In genomic region chr1:31551206-31551605, GRCh38 we compare ENCODE assay signal across 25 cellular contexts. TPM values are rescaled to one million over a fixed set of nuclear protein-coding genes. Genes with fewer than 3 reads are reported as not detected.
A peak's percentile ranks its signal among the peaks of the same experiment; 100 is the strongest.
DNase-seq lines count a peak whose midpoint lies in the region; ATAC-seq, FAIRE-seq and TF ChIP-seq lines count a peak whose summit lies in the region.
"Had no signal": no experiment of that assay in that cellular context is flagged by ENCODE, and none has a peak within 500 bp of the region (broad histone marks: within the 10 kb centered on the region; RNA-seq: fewer than 3 reads in every experiment).

No MANE protein-coding gene starts in this region.

- no peak overlapping the region for H2AFZ ChIP-seq in PC-3 (ENCODE audit: low read length)

- H3K4me1 ChIP-seq in PC-3 (ENCODE audit: insufficient read depth, low read length), result peaks cover 24% of the 10 kb centered on the region
- H3K4me1 ChIP-seq in uterus, result no peaks in the 10 kb centered on the region
- H3K4me1 ChIP-seq in A673 (ENCODE audit: insufficient read depth, low read length, poor library complexity, severe bottlenecking), result peaks cover 12% of the 10 kb centered on the region

- H3K79me2 ChIP-seq in PC-3 (ENCODE audit: low read length), result no peaks in the 10 kb centered on the region

- BruUV-seq in PC-3 (replicated peaks; lab: Mats Ljungman, UMichigan), result no TSS peak
- no TSS peak for BruUV-seq in A673 (replicated peaks; lab: Mats Ljungman, UMichigan)

- CTCF ChIA-PET in PC-3 (lab: Charles Lee) (no interaction called here), A673 (lab: Charles Lee) (interaction anchor here (0.5 kb wide), 1 partner anchor 370 kb away, joined by 7 read pairs; no protein-coding TSS in a partner anchor)

- H3K27ac ChIP-seq in PC-3 (ENCODE audit: low read length) (no peak overlapping the region), uterus (peak overlapping the region; percentile 45 to 82), A673 (ENCODE audit: low read depth, low read length, poor library complexity, severe bottlenecking) (no peak overlapping the region)
- H3K27ac ChIP-seq: A549; BLaER1 treated with 17β-estradiol and CSF1 and Interleukin-3, amounts not matched to agents 10 nM and 100 nM; KMS-11; Peyer's patch had no signal

- H3K27me3 ChIP-seq in PC-3 (ENCODE audit: low read length) (no peaks in the 10 kb centered on the region), uterus (no peaks in the 10 kb centered on the region), A673 (replicated peaks; ENCODE audit: insufficient read depth, low read depth, low read length, poor library complexity) (no peaks in the 10 kb centered on the region)
- H3K27me3 ChIP-seq: BLaER1 treated with 17β-estradiol and CSF1 and Interleukin-3, amounts not matched to agents 10 nM and 100 nM; Peyer's patch had no signal

- POLR2A ChIA-PET in PC-3 (lab: Charles Lee; ENCODE audit: unreplicated experiment) (no interaction called here), A673 (lab: Charles Lee; ENCODE audit: low non-redundant PET) (no interaction called here)

- TF ChIP-seq POLR2A in uterus (IDR thresholded peaks at IDR 0.05), result no peak

- ATAC-seq in PC-3 (no peak), HG02852 (IDR thresholded peaks at IDR 0.05; ENCODE audit: unreplicated experiment) (no peak)
- ATAC-seq: A549 had no signal

- H3K9ac ChIP-seq in PC-3 (ENCODE audit: low read length), result no peak overlapping the region
- H3K9ac ChIP-seq: BLaER1 treated with 17β-estradiol and CSF1 and Interleukin-3, amounts not matched to agents 10 nM and 100 nM; KMS-11 had no signal

- no peaks in the 10 kb centered on the region for H3K9me3 ChIP-seq in PC-3 (ENCODE audit: low read length)
- no peaks in the 10 kb centered on the region for H3K9me3 ChIP-seq in uterus
- no peaks in the 10 kb centered on the region for H3K9me3 ChIP-seq in A673 (ENCODE audit: low read depth, low read length, poor library complexity, severe bottlenecking)
- H3K9me3 ChIP-seq: A549; BLaER1 treated with 17β-estradiol and CSF1 and Interleukin-3, amounts not matched to agents 10 nM and 100 nM; Caco-2; Peyer's patch had no signal

- no peak overlapping the region for H3K4me2 ChIP-seq in PC-3 (ENCODE audit: low read length)
- H3K4me2 ChIP-seq: A549, KMS-11 had no signal

- TF ChIP-seq CTCF in PC-3 (conservative IDR thresholded peaks at IDR 0.05; ENCODE audit: low read depth, low read length) (no peak), uterus (IDR thresholded peaks at IDR 0.05) (no peak), A673 (conservative IDR thresholded peaks at IDR 0.05; ENCODE audit: low read depth, low read length) (no peak)

- peaks cover 6% of the 10 kb centered on the region for H3F3A ChIP-seq in PC-3 (ENCODE audit: low read length, unreplicated experiment)

- DNase-seq in EH (ENCODE audit: low read depth) (peak; percentile 80), PC-3 (peak; percentile 6), uterus (no peak), retina (no peak), A673 (ENCODE audit: low spot score) (no peak)
- DNase-seq: Caco-2; CD4-positive, alpha-beta memory T cell; DMS 273 treated with DMSO at 0.1 percent for 48 hours; DMS79 treated with DMSO at 0.1 percent for 48 hours; H7; HFFc6; IMR-90; NCI-H1105; NCI-H146; NCI-H2081; NCI-H2171; NCI-H524 treated with DMSO at 0.1 percent for 48 hours; NCI-H82; Peyer's patch had no signal

- H3K36me3 ChIP-seq in PC-3 (ENCODE audit: low read depth, low read length) (no peaks in the 10 kb centered on the region), uterus (no peaks in the 10 kb centered on the region), A673 (ENCODE audit: insufficient read depth, low read length, poor library complexity, severe bottlenecking) (no peaks in the 10 kb centered on the region)
- H3K36me3 ChIP-seq: BLaER1 treated with 17β-estradiol and CSF1 and Interleukin-3, amounts not matched to agents 10 nM and 100 nM; Peyer's patch had no signal

- FAIRE-seq in endometrium (lab: Jason Lieb, UNC), result peak; percentile 91
- FAIRE-seq: A549 had no signal

- H4K20me1 ChIP-seq in PC-3 (ENCODE audit: low read length), result no peaks in the 10 kb centered on the region
- H4K20me1 ChIP-seq: BLaER1 treated with 17β-estradiol and CSF1 and Interleukin-3, amounts not matched to agents 10 nM and 100 nM had no signal

- no peak overlapping the region for H3K4me3 ChIP-seq in PC-3 (ENCODE audit: low read length)
- no peak overlapping the region for H3K4me3 ChIP-seq in uterus
- no peak overlapping the region for H3K4me3 ChIP-seq in A673 (ENCODE audit: low read depth, low read length, poor library complexity, severe bottlenecking)
- H3K4me3 ChIP-seq: A549; BLaER1 treated with 17β-estradiol and CSF1 and Interleukin-3, amounts not matched to agents 10 nM and 100 nM; Peyer's patch had no signal

- H3K9me2 ChIP-seq in PC-3 (replicated peaks; ENCODE audit: low read length), result no peaks in the 10 kb centered on the region

- intact Hi-C loops in PC-3 (cut with micrococcal nuclease), result no loop called here
- intact Hi-C loops in uterus (cut with DNase I; ENCODE audit: low total_unique reads), result no loop called here
- intact Hi-C loops in A673 (cut with micrococcal nuclease; ENCODE audit: unreplicated experiment), result no loop called here

RNA-seq across cellular contexts. Expression of gene TINAGL1, which starts 25.1 kb away (rescaled TPM):
- total RNA-seq in PC-3 (2014; rRNA removed) (176 and 217 TPM in 2 replicates), uterus (100 to 1,000 TPM; 104 to 247 (median 182) TPM), A673 (2021) (not detected in 2 replicates)
- total RNA-seq: CD4-positive, alpha-beta memory T cell; T-helper 1 cell treated with Interleukin-12 subunit alpha and Interleukin-12 subunit beta and Interleukin-4 antibody, amounts not matched to agents 30 ng/mL and 1 ng/mL, for 36 hours had no signal

Comparison
In these comparisons a context has a peak if more than half of its experiments do, and no peak if none do; other contexts are left out.
1. DNase-seq: peak in EH (single experiment) and PC-3 (single experiment); none in uterus (0 of 2), retina (single experiment) and A673 (single experiment).
2. H3K27ac ChIP-seq: peak in uterus (2 of 2); none in PC-3 (single experiment) and A673 (single experiment).
3. RNA of gene TINAGL1, which starts 25.1 kb away (total RNA-seq): 104 to 247 TPM in uterus and 176 to 217 TPM in PC-3; not detected in A673; every median in the first group is over 100 times any median in the second.